In genomic region chr5:8695902-8696301, GRCh38 we compare ENCODE assay signal across 26 cellular contexts.
"Had no signal": no experiment of that assay in that cellular context is flagged by ENCODE, and none has a peak within 500 bp of the region (broad histone marks: within the 10 kb centered on the region; RNA-seq: fewer than 3 reads in every experiment).

No MANE protein-coding gene starts in this region.

- H3K36me3 ChIP-seq: esophagus muscularis mucosa, gastroesophageal sphincter, heart left ventricle, left ventricle myocardium inferior, lower lobe of right lung had no signal

- H2AFZ ChIP-seq: hepatocyte had no signal

- H3K27ac ChIP-seq: dorsolateral prefrontal cortex, esophagus muscularis mucosa, foreskin keratinocyte, gastroesophageal sphincter, heart left ventricle, hepatocyte, left ventricle myocardium inferior, lower lobe of right lung had no signal

- H3K4me1 Mint-ChIP-seq: immature natural killer cell, mesothelial cell of epicardium, naive B cell had no signal

- H3K9me3 ChIP-seq: esophagus muscularis mucosa, gastroesophageal sphincter, lower lobe of right lung, mucosa of descending colon had no signal

- DNase-seq: dermis blood vessel endothelial cell; dorsolateral prefrontal cortex; effector CD4-positive, alpha-beta T cell; effector memory CD4-positive, alpha-beta T cell; foreskin keratinocyte; heart left ventricle; hypothalamus; immature natural killer cell; islet precursor cell; kidney; kidney glomerular epithelial cell; left colon; left ventricle myocardium inferior; lower lobe of right lung; mesenchymal stem cell; mucosa of descending colon; naive B cell had no signal

- H3K27ac Mint-ChIP-seq: immature natural killer cell, mesothelial cell of epicardium, naive B cell had no signal

- H3K4me3 Mint-ChIP-seq: immature natural killer cell, mesothelial cell of epicardium, naive B cell had no signal

- ATAC-seq: foreskin keratinocyte, gastroesophageal sphincter, heart left ventricle, left colon, left lobe of liver, lower lobe of right lung, mucosa of descending colon had no signal

- H3K27me3 Mint-ChIP-seq: naive B cell had no signal

- H3K27me3 ChIP-seq: dorsolateral prefrontal cortex, esophagus muscularis mucosa, foreskin keratinocyte, gastroesophageal sphincter, heart left ventricle, hepatocyte had no signal

- H3K4me3 ChIP-seq: coronary artery, dorsolateral prefrontal cortex, esophagus muscularis mucosa, gastroesophageal sphincter, heart left ventricle, hepatocyte, left ventricle myocardium inferior, lower lobe of right lung, mucosa of descending colon had no signal

- H3K79me2 ChIP-seq: hepatocyte had no signal

- H3K36me3 Mint-ChIP-seq: immature natural killer cell, mesothelial cell of epicardium, naive B cell had no signal

- FAIRE-seq: colon, endothelial cell of umbilical vein, frontal cortex, kidney had no signal

- H3K4me2 ChIP-seq: hepatocyte had no signal

- H3K4me1 ChIP-seq: foreskin keratinocyte, heart left ventricle, left ventricle myocardium inferior, lower lobe of right lung had no signal
